22 cellular contexts compared by ENCODE assay signal in the genomic region with DNA sequence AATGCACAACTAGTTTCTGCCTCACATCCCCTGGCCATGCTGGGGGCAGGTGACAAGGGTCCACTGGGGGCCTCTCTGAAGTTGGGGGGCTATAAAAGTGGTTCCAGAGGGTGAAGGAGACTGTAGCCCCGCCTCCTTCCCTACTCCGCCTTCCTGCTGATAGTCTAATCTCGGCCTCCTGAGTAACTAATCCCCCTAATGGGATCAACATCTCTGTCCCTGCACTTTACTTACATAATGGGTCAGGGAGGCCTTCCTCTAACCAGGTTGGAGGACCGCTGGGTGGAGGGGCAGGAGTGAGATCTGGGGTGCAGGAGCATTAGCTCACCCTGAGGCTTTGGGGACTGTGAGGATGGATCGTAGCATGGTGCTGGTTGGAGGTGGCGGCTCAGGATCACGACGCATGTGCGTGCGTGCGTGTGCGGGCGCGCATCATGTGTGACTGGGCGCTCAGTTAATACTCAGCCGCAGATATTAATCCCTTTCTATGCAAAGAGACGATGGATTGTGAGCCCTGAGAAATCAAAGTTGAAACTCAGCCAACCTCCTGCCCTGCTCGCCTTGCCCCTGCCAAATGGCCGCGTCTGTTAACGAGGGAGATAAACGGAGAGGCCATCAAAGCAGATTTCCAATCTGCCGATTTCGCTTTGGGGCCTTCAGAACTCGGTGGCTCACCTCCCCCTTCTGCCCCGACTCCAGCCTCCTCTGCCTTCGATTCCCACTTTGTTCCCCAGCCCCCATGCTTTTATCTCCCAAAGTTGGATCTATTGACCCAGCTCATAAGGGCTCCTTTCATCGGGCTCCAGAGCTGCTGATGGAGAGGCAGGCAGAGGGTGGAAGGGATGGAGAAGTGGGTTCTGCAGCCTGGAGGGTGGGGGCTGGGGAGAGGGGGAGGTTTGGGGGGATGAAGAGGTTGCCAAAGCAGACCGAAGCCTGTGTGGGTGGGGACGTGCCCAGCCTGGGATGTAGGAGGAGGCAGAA.
A peak's percentile ranks its signal among the peaks of the same experiment; 100 is the strongest.
DNase-seq lines count a peak whose midpoint lies in the region; ATAC-seq and TF ChIP-seq lines count a peak whose summit lies in the region.
"Had no signal": no experiment of that assay in that cellular context is flagged by ENCODE, and none has a peak within 500 bp of the region (broad histone marks: within the 10 kb centered on the region; RNA-seq: fewer than 3 reads in every experiment).

No MANE protein-coding gene starts in this region.

- no peaks in the 10 kb centered on the region for H3K36me3 ChIP-seq in left ventricle myocardium inferior
- no peaks in the 10 kb centered on the region for H3K36me3 ChIP-seq in endodermal cell (ENCODE audit: control insufficient read depth, insufficient read depth, low read length)
- H3K36me3 ChIP-seq in stomach: no peaks in the 10 kb centered on the region
- no peaks in the 10 kb centered on the region for H3K36me3 ChIP-seq in Peyer's patch
- H3K36me3 ChIP-seq: BLaER1 treated with 17β-estradiol and CSF1 and Interleukin-3, amounts not matched to agents 10 nM and 100 nM; neutrophil; prostate gland; upper lobe of right lung had no signal

- 73 to 95% methylated on average over 14 to 30 of the region's 30 CpGs for WGBS in endodermal cell (ENCODE audit: insufficient coverage in 1 of 2, insufficient read length in 1 of 2), 2 experiments
- 54 to 66% (median 59%) methylated on average over 29 to 30 of the region's 30 CpGs for WGBS in stomach, 5 donors

- H3K27me3 ChIP-seq in left ventricle myocardium inferior (ENCODE audit: low read depth) (peaks cover 14% of the 10 kb centered on the region), endodermal cell (ENCODE audit: control insufficient read depth, insufficient read depth, low read length, poor library complexity, severe bottlenecking) (peaks cover 6% of the 10 kb centered on the region), stomach (peaks cover 0 to 30% (median 0%) of the 10 kb centered on the region in 3 donors), Peyer's patch (no peaks in the 10 kb centered on the region)
- H3K27me3 ChIP-seq: BLaER1 treated with 17β-estradiol and CSF1 and Interleukin-3, amounts not matched to agents 10 nM and 100 nM; neutrophil had no signal

- TF ChIP-seq CTCF in left ventricle myocardium inferior (IDR thresholded peaks at IDR 0.05; ENCODE audit: borderline replicate concordance) (no peak), endodermal cell (conservative IDR thresholded peaks at IDR 0.05) (no peak), stomach (IDR thresholded peaks at IDR 0.05) (no peak), Peyer's patch (IDR thresholded peaks at IDR 0.05) (no peak)

- H3K27ac ChIP-seq in left ventricle myocardium inferior (replicated peaks): no peak overlapping the region
- H3K27ac ChIP-seq in endodermal cell (ENCODE audit: low read depth, low read length): no peak overlapping the region
- no peak overlapping the region for H3K27ac ChIP-seq in stomach
- no peak overlapping the region for H3K27ac ChIP-seq in Peyer's patch
- H3K27ac ChIP-seq: BLaER1 treated with 17β-estradiol and CSF1 and Interleukin-3, amounts not matched to agents 10 nM and 100 nM; neutrophil; prostate gland; upper lobe of right lung had no signal

- H3K4me1 ChIP-seq in left ventricle myocardium inferior: peaks cover 14% of the 10 kb centered on the region
- H3K4me1 ChIP-seq in endodermal cell (ENCODE audit: control insufficient read depth, insufficient read depth, low read length): peaks cover 12% of the 10 kb centered on the region
- H3K4me1 ChIP-seq in stomach: no peaks in the 10 kb centered on the region
- H3K4me1 ChIP-seq in Peyer's patch: no peaks in the 10 kb centered on the region
- H3K4me1 ChIP-seq: prostate gland, upper lobe of right lung had no signal

- intact Hi-C loops in Right ventricle myocardium inferior (cut with DNase I) (no loop called here), left ventricle myocardium inferior (cut with micrococcal nuclease) (no loop called here), stomach (cut with DNase I; ENCODE audit: low total_unique reads) (no loop called here)

- peak overlapping the region; percentile 26 for H3K4me3 Mint-ChIP-seq in endodermal cell
- H3K4me3 Mint-ChIP-seq: activated naive CD4-positive, alpha-beta T cell treated with anti-CD3 and anti-CD28 coated beads, Interleukin-2, amount 50 U/mL, for 24 hours; WTC11 had no signal

- DNase-seq in Right ventricle myocardium inferior (ENCODE audit: missing footprints) (peak; percentile 61), left ventricle myocardium inferior (no peak), NCI-H524 (lab: John Stamatoyannopoulos, UW) (peak; percentile 98 to 99), endodermal cell (peak; percentile 76), Kasumi-1 (lab: John Stamatoyannopoulos, UW) (no peak), iPS-NIHi11 (ENCODE audit: low spot score) (no peak), stomach (no peak), Peyer's patch (no peak)
- DNase-seq: activated CD4-positive, alpha-beta T cell treated with anti-CD3 and anti-CD28 coated beads, Interleukin-2, amount 50 U/mL, for 1 hour; COR-L47; dorsolateral prefrontal cortex; NCI-H2081 treated with DMSO at 0.1 percent for 48 hours; NCI-H526; stimulated activated CD8-positive, alpha-beta memory T cell treated with anti-CD3 and anti-CD28 coated beads, Interleukin-4, amount 100 ng/mL, for 48 hours; T-helper 9 cell; upper lobe of right lung had no signal

- H3K4me1 Mint-ChIP-seq in endodermal cell: peaks cover 51% of the 10 kb centered on the region

- no peaks in the 10 kb centered on the region for H3K9me3 Mint-ChIP-seq in endodermal cell
- H3K9me3 Mint-ChIP-seq: activated naive CD4-positive, alpha-beta T cell treated with anti-CD3 and anti-CD28 coated beads, Interleukin-2, amount 50 U/mL, for 24 hours; WTC11 had no signal

- peak overlapping the region; percentile 85 for H3K27ac Mint-ChIP-seq in endodermal cell
- H3K27ac Mint-ChIP-seq: activated naive CD4-positive, alpha-beta T cell treated with anti-CD3 and anti-CD28 coated beads, Interleukin-2, amount 50 U/mL, for 24 hours; WTC11 had no signal

- H3K9me3 ChIP-seq in left ventricle myocardium inferior (replicated peaks) (no peaks in the 10 kb centered on the region), endodermal cell (ENCODE audit: control insufficient read depth, low read length) (no peaks in the 10 kb centered on the region), stomach (no peaks in the 10 kb centered on the region), Peyer's patch (no peaks in the 10 kb centered on the region)
- H3K9me3 ChIP-seq: BLaER1 treated with 17β-estradiol and CSF1 and Interleukin-3, amounts not matched to agents 10 nM and 100 nM; neutrophil; prostate gland; upper lobe of right lung had no signal

- H3K9ac ChIP-seq in endodermal cell (ENCODE audit: extremely low read depth, low read length, poor library complexity, severe bottlenecking): no peak overlapping the region
- H3K9ac ChIP-seq: BLaER1 treated with 17β-estradiol and CSF1 and Interleukin-3, amounts not matched to agents 10 nM and 100 nM had no signal

- no peaks in the 10 kb centered on the region for H3K36me3 Mint-ChIP-seq in endodermal cell (ENCODE audit: low read depth)
- H3K36me3 Mint-ChIP-seq: activated naive CD4-positive, alpha-beta T cell treated with anti-CD3 and anti-CD28 coated beads, Interleukin-2, amount 50 U/mL, for 24 hours; WTC11 had no signal

- no peak for TF ChIP-seq EP300 in stomach (IDR thresholded peaks at IDR 0.05)

- H3K27me3 Mint-ChIP-seq in endodermal cell (ENCODE audit: insufficient read depth): no peaks in the 10 kb centered on the region
- H3K27me3 Mint-ChIP-seq: activated naive CD4-positive, alpha-beta T cell treated with anti-CD3 and anti-CD28 coated beads, Interleukin-2, amount 50 U/mL, for 24 hours had no signal

- no peak for ATAC-seq in Right ventricle myocardium inferior
- ATAC-seq: upper lobe of right lung, WTC11 had no signal

- TF ChIP-seq POLR2A in stomach (IDR thresholded peaks at IDR 0.05): no peak
- no peak for TF ChIP-seq POLR2A in Peyer's patch (IDR thresholded peaks at IDR 0.05)

- H3K4me3 ChIP-seq in left ventricle myocardium inferior: no peak overlapping the region
- peak overlapping the region; percentile 56 for H3K4me3 ChIP-seq in endodermal cell (ENCODE audit: low read length)
- H3K4me3 ChIP-seq in stomach: no peak overlapping the region
- H3K4me3 ChIP-seq in Peyer's patch: no peak overlapping the region
- H3K4me3 ChIP-seq: BLaER1 treated with 17β-estradiol and CSF1 and Interleukin-3, amounts not matched to agents 10 nM and 100 nM; lung; prostate gland; upper lobe of right lung had no signal

Comparison
In these comparisons a context has a peak if more than half of its experiments do, and no peak if none do; other contexts are left out.
1. DNase-seq: peak in Right ventricle myocardium inferior (single experiment), NCI-H524 (2 of 2) and endodermal cell (single experiment); none in left ventricle myocardium inferior (single experiment), Kasumi-1 (0 of 2), iPS-NIHi11 (single experiment), stomach (single experiment) and Peyer's patch (0 of 3).